ENCODE assay signal across 16 cellular contexts in the genomic region with DNA sequence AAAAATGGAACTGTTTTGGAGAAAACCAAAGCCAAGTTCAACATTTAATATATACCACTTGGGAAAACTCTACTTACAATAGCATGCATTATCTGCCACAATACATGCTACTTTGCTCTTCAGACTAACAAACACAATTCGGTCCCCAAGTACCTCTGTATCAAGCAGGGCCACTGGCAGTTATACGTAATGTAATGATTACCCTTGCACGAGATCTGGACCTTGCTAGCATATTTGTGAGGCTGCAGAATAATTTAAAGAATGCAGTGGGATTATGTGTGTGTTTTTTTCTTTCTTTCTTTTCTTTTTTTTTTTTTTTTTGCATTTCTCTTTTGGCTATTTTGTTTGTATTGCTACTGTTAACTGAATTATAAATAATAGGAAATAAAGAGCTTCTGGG. TPM values are rescaled to one million over a fixed set of nuclear protein-coding genes. Genes with fewer than 3 reads are reported as not detected.
DNase-seq lines count a peak whose midpoint lies in the region; TF ChIP-seq lines count a peak whose summit lies in the region.
"Had no signal": no experiment of that assay in that cellular context is flagged by ENCODE, and none has a peak within 500 bp of the region (broad histone marks: within the 10 kb centered on the region; RNA-seq: fewer than 3 reads in every experiment).

No MANE protein-coding gene starts in this region.

- TF ChIP-seq CTCF in nephron (IDR thresholded peaks at IDR 0.05; ENCODE audit: unreplicated experiment in 3 of 3), result no peak

- H3K27ac Mint-ChIP-seq in nephron, result peak overlapping the region in 2 of 3 experiments; percentile 42 to 72
- H3K27ac Mint-ChIP-seq: B cell had no signal

- peaks cover 5% of the 10 kb centered on the region for H3K27me3 Mint-ChIP-seq in nephron (ENCODE audit: low read depth)

- DNase-seq in AG08395 (ENCODE audit: low spot score) (peak; percentile 46), GM03348 (ENCODE audit: low spot score) (peak; percentile 42), dedifferentiated amniotic fluid mesenchymal stem cell (ENCODE audit: extremely low spot score) (peak; percentile 90), SK-N-DZ (ENCODE audit: low spot score) (no peak), MV-4-11 (lab: John Stamatoyannopoulos, UW) (no peak), NCI-H2081 treated with DMSO at 0.1 percent for 48 hours (lab: John Stamatoyannopoulos, UW) (no peak), foreskin melanocyte (no peak)
- DNase-seq: Calu3; CD4-positive, CD25-positive, alpha-beta regulatory T cell; NCI-H1092; NCI-H510A treated with DMSO at 0.1 percent for 48 hours; NCI-H82; PC-9; SJCRH30 had no signal

- H3K36me3 Mint-ChIP-seq in nephron (ENCODE audit: low read depth), result no peaks in the 10 kb centered on the region
- H3K36me3 Mint-ChIP-seq: CD4-positive, CD25-positive, alpha-beta regulatory T cell had no signal

- peaks cover 41% of the 10 kb centered on the region for H3K4me1 Mint-ChIP-seq in nephron
- H3K4me1 Mint-ChIP-seq: B cell; CD4-positive, CD25-positive, alpha-beta regulatory T cell had no signal

- H3K9me3 Mint-ChIP-seq in nephron, result no peaks in the 10 kb centered on the region

- no peak overlapping the region for H3K4me3 Mint-ChIP-seq in nephron
- H3K4me3 Mint-ChIP-seq: B cell; CD4-positive, CD25-positive, alpha-beta regulatory T cell had no signal

RNA-seq across cellular contexts. Expression of a gene that starts 22.8 kb away (rescaled TPM):
- polyA plus RNA-seq in SK-N-DZ (2014; cell fraction: cytosol; rRNA removed), result 4.1 and 8.1 TPM in 2 replicates
- 2.0 and 4.4 TPM in 2 replicates for polyA plus RNA-seq in SK-N-DZ (2014; cell fraction: nucleus; rRNA removed)

Comparison
In these comparisons a context has a peak if more than half of its experiments do, and no peak if none do; other contexts are left out.
1. DNase-seq: peak in AG08395 (single experiment), GM03348 (single experiment) and dedifferentiated amniotic fluid mesenchymal stem cell (single experiment); none in SK-N-DZ (single experiment), MV-4-11 (single experiment), NCI-H2081 treated with DMSO at 0.1 percent for 48 hours (single experiment) and foreskin melanocyte (single experiment).